8 cellular contexts compared by ENCODE assay signal in the genomic region with DNA sequence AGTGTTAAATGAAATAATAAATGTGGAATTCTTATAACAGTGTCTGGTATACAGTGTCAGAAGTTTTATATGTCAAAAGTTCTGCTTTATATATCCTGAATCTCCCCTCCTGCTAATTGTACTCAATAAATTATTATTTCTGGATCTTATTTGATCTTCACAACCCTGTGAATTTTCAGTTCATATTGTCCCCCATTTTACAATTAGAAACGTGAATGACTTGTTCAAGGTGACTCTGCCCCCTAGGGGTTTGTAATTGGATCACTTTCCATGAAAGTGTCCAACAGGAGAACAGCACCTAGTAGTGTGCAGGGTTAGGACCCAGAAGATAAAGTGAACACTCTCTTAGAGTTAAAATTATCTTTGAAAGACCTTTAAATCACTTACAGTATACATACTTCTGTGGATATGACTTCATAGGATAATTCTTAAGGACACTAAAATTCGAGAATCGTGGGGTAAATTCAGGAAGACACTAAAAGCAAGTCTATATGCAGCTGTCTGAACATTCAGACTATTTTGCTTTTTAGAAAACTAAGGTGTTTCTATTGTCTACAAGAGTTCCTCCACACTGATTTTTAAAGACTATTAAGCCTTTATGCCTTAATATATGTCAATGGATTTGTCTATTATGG. TPM values are rescaled to one million over a fixed set of nuclear protein-coding genes. Genes with fewer than 3 reads are reported as not detected.
DNase-seq lines count a peak whose midpoint lies in the region; FAIRE-seq and TF ChIP-seq lines count a peak whose summit lies in the region.

No MANE protein-coding gene starts in this region.

- no peak overlapping the region for H3K27ac ChIP-seq in colonic mucosa
- no peak overlapping the region for H3K27ac ChIP-seq in small intestine (ENCODE audit: low read depth in 1 of 2, low read length in 1 of 2)

- H3K36me3 ChIP-seq in colonic mucosa (no peaks in the 10 kb centered on the region), small intestine (ENCODE audit: control insufficient read depth in 2 of 2, insufficient read depth in 2 of 2, low read length in 2 of 2) (no peaks in the 10 kb centered on the region)

- WGBS in small intestine, 3 donors = 57 to 63% (median 60%) methylated on average over 3 of the region's 3 CpGs

- intact Hi-C loops in colonic mucosa (cut with DNase I) = no loop called here

- DNase-seq in SIG-M5 treated with dmso at 0.1 percent for 504 hours (lab: John Stamatoyannopoulos, UW; ENCODE audit: unreplicated experiment) (peak; percentile 21), SIG-M5 (lab: John Stamatoyannopoulos, UW) (no peak), NCI-H2171 treated with DMSO at 0.1 percent for 48 hours (lab: John Stamatoyannopoulos, UW) (peak; percentile 26), colonic mucosa (no peak), small intestine (peak; percentile 16), cerebellar nuclear complex (lab: John Stamatoyannopoulos, UW) (no peak), urothelium cell line (ENCODE audit: low spot score) (no peak)
- DNase-seq in stimulated activated CD4-positive, alpha-beta T cell treated with anti-CD3 and anti-CD28 coated beads, Interleukin-2, amount 100 ng/mL, for 48 hours = no peak

- TF ChIP-seq CTCF in colonic mucosa (IDR thresholded peaks at IDR 0.05) = peak; percentile 47

- H3K27me3 ChIP-seq in colonic mucosa = no peaks in the 10 kb centered on the region
- no peaks in the 10 kb centered on the region for H3K27me3 ChIP-seq in small intestine (ENCODE audit: control insufficient read depth in 2 of 2, insufficient read depth in 2 of 2, low read length in 2 of 2)

- H3K9me3 ChIP-seq in colonic mucosa = no peaks in the 10 kb centered on the region
- no peaks in the 10 kb centered on the region for H3K9me3 ChIP-seq in small intestine (ENCODE audit: control insufficient read depth, low read depth)

- no peak overlapping the region for H3K4me3 ChIP-seq in colonic mucosa
- H3K4me3 ChIP-seq in small intestine (ENCODE audit: low read depth in 1 of 2, low read length in 2 of 2) = no peak overlapping the region

- H3K4me1 ChIP-seq in colonic mucosa = no peaks in the 10 kb centered on the region
- H3K4me1 ChIP-seq in small intestine (ENCODE audit: control insufficient read depth in 2 of 2, insufficient read depth in 1 of 2, low read depth in 1 of 2, low read length in 1 of 2) = peaks cover 0 to 5% of the 10 kb centered on the region in 2 donors

- no peak overlapping the region for H3K9ac ChIP-seq in colonic mucosa (ENCODE audit: low read depth in 2 of 2, low read length in 2 of 2)

- FAIRE-seq in small intestine (lab: Jason Lieb, UNC) (no peak), urothelium cell line (lab: Jason Lieb, UNC) (no peak)

RNA-seq across cellular contexts. Expression of a gene that starts 4.5 kb away (rescaled TPM):
- 10 to 100 TPM in 1 of 2 donors, 1 to 10 TPM in 1; 7.6 to 26.5 TPM for total RNA-seq in colonic mucosa
- polyA plus RNA-seq in small intestine = 10 to 100 TPM in 1 of 3 donors, 1 to 10 TPM in 1, under 1 TPM in 1; 0.89 to 11.1 (median 2.7) TPM

Comparison
In these comparisons a context has a peak if more than half of its experiments do, and no peak if none do; other contexts are left out.
1. DNase-seq: peak in SIG-M5 treated with dmso at 0.1 percent for 504 hours (single experiment), NCI-H2171 treated with DMSO at 0.1 percent for 48 hours (single experiment) and small intestine (single experiment); none in SIG-M5 (single experiment), colonic mucosa (single experiment), stimulated activated CD4-positive, alpha-beta T cell treated with anti-CD3 and anti-CD28 coated beads, Interleukin-2, amount 100 ng/mL, for 48 hours (0 of 2), cerebellar nuclear complex (0 of 2) and urothelium cell line (single experiment).